8 cellular contexts compared by ENCODE assay signal in the genomic region with DNA sequence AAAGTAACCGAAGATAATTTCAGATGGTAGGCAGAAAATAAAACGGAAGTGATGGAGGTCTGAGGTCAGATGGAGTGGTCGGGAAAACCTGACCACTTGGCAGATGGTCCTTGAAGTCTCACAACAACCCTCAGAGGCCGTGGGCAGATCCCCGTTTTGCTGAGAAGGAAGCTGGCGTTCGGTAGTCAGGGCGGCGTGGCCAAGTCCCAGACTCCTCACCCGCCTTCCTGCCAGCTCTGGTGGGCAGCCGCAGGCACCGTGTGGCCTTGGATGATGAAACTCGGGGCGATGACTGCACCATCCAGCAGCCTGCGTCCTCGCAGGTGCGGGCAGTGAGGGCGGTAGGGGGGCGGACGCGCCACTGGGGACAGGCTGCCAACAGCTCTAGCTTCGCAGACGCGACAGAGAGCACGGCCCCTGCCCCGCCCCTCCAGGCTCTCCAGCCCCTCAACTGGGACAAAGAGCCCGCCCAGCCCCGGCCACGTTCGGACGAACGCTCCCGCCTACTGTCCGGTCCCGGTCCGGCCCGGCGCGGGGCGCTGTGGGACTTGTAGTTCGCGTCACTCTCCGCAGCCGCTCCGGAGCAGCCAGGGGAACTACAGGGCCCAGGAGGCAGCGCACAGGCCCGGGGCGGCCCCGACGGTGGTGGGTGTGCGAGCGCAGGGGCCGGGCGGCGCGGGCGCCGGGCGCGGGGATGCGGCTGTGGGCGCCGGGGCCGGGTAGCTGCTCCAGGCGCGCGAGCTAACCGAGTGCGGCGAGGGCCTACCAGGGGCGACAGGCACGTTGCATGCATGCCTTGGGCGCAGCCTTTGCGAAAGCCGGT. TPM values are rescaled to one million over a fixed set of nuclear protein-coding genes. Genes with fewer than 3 reads are reported as not detected.
DNase-seq lines count a peak whose midpoint lies in the region; ATAC-seq and TF ChIP-seq lines count a peak whose summit lies in the region.

A gene with protein sequence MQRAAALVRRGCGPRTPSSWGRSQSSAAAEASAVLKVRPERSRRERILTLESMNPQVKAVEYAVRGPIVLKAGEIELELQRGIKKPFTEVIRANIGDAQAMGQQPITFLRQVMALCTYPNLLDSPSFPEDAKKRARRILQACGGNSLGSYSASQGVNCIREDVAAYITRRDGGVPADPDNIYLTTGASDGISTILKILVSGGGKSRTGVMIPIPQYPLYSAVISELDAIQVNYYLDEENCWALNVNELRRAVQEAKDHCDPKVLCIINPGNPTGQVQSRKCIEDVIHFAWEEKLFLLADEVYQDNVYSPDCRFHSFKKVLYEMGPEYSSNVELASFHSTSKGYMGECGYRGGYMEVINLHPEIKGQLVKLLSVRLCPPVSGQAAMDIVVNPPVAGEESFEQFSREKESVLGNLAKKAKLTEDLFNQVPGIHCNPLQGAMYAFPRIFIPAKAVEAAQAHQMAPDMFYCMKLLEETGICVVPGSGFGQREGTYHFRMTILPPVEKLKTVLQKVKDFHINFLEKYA (plus strand): TSS at position 673 of the 823 bp plus-strand sequence. CDS start 354 bp downstream, outside the sequence.

- H3K9me3 Mint-ChIP-seq in activated B cell treated with CpG ODN at 0.5 μM for 24 hours (no peaks in the 10 kb centered on the region), immature natural killer cell (no peaks in the 10 kb centered on the region)

- peak within 1 kb of the TSS; percentile 96 for H3K27ac ChIP-seq in caudate nucleus (ENCODE audit: low read depth, low read length)

- intact Hi-C loops in activated B cell treated with CpG ODN at 0.5 μM for 24 hours (cut with micrococcal nuclease), result loop anchor here (1.0 to 2.0 kb wide), 6 partner anchors 25 to 195 kb away; a partner anchor contains a TSS

- H3K27ac Mint-ChIP-seq in activated B cell treated with CpG ODN at 0.5 μM for 24 hours, result peak within 1 kb of the TSS; percentile 85
- peak within 1 kb of the TSS; percentile 20 to 66 (median 54) for H3K27ac Mint-ChIP-seq in immature natural killer cell

- H3K27me3 Mint-ChIP-seq in activated B cell treated with CpG ODN at 0.5 μM for 24 hours (peaks cover 2% of the 10 kb centered on the region), immature natural killer cell (ENCODE audit: low read depth in 3 of 3) (peaks cover 2 to 14% (median 8%) of the 10 kb centered on the region in 3 donors)

- H3K36me3 Mint-ChIP-seq in activated B cell treated with CpG ODN at 0.5 μM for 24 hours (ENCODE audit: low read depth) (peaks cover 2% of the 10 kb centered on the region), immature natural killer cell (no peaks in the 10 kb centered on the region)

- H3K4me1 Mint-ChIP-seq in activated B cell treated with CpG ODN at 0.5 μM for 24 hours (peaks cover 11% of the 10 kb centered on the region), immature natural killer cell (peaks cover 10 to 13% of the 10 kb centered on the region in 2 donors)

- DNase-seq in AG08396 (ENCODE audit: low spot score) (peak; percentile 95), NCI-H2196 treated with DMSO at 0.1 percent for 48 hours (lab: John Stamatoyannopoulos, UW; ENCODE audit: unreplicated experiment) (peak; percentile 76), activated B cell treated with CpG ODN at 0.5 μM for 24 hours (peak; percentile 85), caudate nucleus (lab: John Stamatoyannopoulos, UW) (peak; percentile 67 to 99 (median 96)), immature natural killer cell (peak; percentile 75 to 78 (median 78)), smooth muscle cell of the brain vasculature (ENCODE audit: low read depth, low spot score) (peak; percentile 84)

- peak; percentile 94 for ATAC-seq in GM18873 (IDR thresholded peaks at IDR 0.05; ENCODE audit: low FRiP score, unreplicated experiment)
- ATAC-seq in HG03135 (IDR thresholded peaks at IDR 0.05; ENCODE audit: unreplicated experiment), result peak; percentile 98
- peak; percentile 95 for ATAC-seq in activated B cell treated with CpG ODN at 0.5 μM for 24 hours (ENCODE audit: low read depth)

- TF ChIP-seq CTCF in activated B cell treated with CpG ODN at 0.5 μM for 24 hours (IDR thresholded peaks at IDR 0.05), result no peak

- POLR2A ChIA-PET in activated B cell treated with CpG ODN at 0.5 μM for 24 hours (lab: Charles Lee), result interaction anchor here (0.6 to 2.6 kb wide), 9 partner anchors 21 to 1360 kb away, joined by 3 to 10 read pairs (median 4); a partner anchor contains a TSS

- peak within 1 kb of the TSS; percentile 89 for H3K4me3 Mint-ChIP-seq in activated B cell treated with CpG ODN at 0.5 μM for 24 hours
- peak within 1 kb of the TSS; percentile 87 to 96 (median 92) for H3K4me3 Mint-ChIP-seq in immature natural killer cell

- CTCF ChIA-PET in activated B cell treated with CpG ODN at 0.5 μM for 24 hours (lab: Charles Lee), result interaction anchor here (1.2 to 2.7 kb wide), 4 partner anchors 25 to 210 kb away, joined by 3 to 9 read pairs (median 6); no protein-coding TSS in a partner anchor

RNA-seq across cellular contexts. Expression of the gene that starts here (rescaled TPM):
- 11.7 and 17.4 TPM in 2 replicates for total RNA-seq in activated B cell treated with CpG ODN at 0.5 μM for 24 hours
- under 1 TPM in 2 of 3 donors, not detected in 1; 0.48 to 0.62 TPM for polyA plus RNA-seq in immature natural killer cell

Comparison
In these comparisons a context has a peak if more than half of its experiments do, and no peak if none do; other contexts are left out.
1. Peak in every context shown above with its lines: DNase-seq, ATAC-seq and H3K27ac ChIP-seq.
2. Peak in DNase-seq in immature natural killer cell; RNA of the gene not detected or under 1 TPM.